In the genomic region with DNA sequence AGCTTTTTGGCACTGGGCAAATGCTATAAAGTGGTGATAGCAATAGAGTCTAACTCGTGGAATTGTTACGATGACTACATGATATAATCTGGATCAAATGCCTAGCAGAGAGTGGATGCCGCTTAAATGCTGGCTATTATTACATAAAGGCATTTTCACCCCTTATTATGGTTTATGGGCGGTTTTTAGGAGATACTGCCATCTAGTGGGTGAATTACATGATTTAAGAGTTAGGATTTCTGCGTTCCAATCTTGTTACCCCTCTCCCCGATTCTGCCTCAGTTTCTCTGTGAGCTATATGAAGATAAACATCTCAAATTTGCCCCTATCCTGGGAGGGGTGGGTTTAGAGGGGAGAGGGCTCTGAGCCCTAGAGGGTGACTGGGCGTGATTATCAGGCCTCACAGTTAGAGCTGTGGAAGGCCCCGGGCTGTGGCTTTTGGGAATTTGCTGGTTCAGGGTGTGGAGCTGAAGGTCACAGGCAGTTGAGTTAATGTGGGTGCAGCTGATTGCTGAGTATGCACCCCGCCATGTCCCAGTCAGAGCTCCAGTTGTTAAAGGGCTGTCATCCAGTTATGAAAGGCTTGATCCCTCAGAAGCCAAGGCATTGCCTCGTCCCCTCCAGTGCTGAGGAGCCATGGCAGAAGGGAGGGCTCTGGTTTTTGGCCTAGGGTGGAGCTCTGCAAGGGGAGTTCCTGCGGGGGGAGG, we compare ENCODE assay signal across 10 cellular contexts. TPM values are rescaled to one million over a fixed set of nuclear protein-coding genes. Genes with fewer than 3 reads are reported as not detected.
DNase-seq lines count a peak whose midpoint lies in the region; ATAC-seq, FAIRE-seq and TF ChIP-seq lines count a peak whose summit lies in the region.
"Had no signal": no experiment of that assay in that cellular context is flagged by ENCODE, and none has a peak within 500 bp of the region (broad histone marks: within the 10 kb centered on the region; RNA-seq: fewer than 3 reads in every experiment).

No MANE protein-coding gene starts in this region.

- DNase-seq in EL (peak; percentile 42), LNCaP clone FGC (ENCODE audit: low read depth) (no peak), heart right ventricle (no peak), spleen (peak; percentile 28), GM12892 (ENCODE audit: insufficient read length) (no peak), activated gamma-delta T cell (lab: John Stamatoyannopoulos, UW) (no peak)

- H3K27me3 ChIP-seq in heart right ventricle: no peaks in the 10 kb centered on the region
- H3K27me3 ChIP-seq in spleen (replicated peaks in 1 of 7): no peaks in the 10 kb centered on the region
- H3K27me3 ChIP-seq: SJSA1 had no signal

- 43 to 47% methylated on average over 11 of the region's 11 CpGs for WGBS in heart right ventricle, 2 donors
- 56 to 64% (median 58%) methylated on average over 9 to 11 of the region's 11 CpGs for WGBS in spleen, 5 donors

- no peak overlapping the region for H3K27ac Mint-ChIP-seq in stimulated activated memory B cell treated with anti-CD40 and anti-IgM and Interleukin-4, amounts not matched to agents 10 μg/mL and 1 μg/mL and 100 μg/mL, for 72 hours

- no peaks in the 10 kb centered on the region for H3K4me1 Mint-ChIP-seq in stimulated activated memory B cell treated with anti-CD40 and anti-IgM and Interleukin-4, amounts not matched to agents 10 μg/mL and 1 μg/mL and 100 μg/mL, for 72 hours

- no peak overlapping the region for H3K4me3 ChIP-seq in LNCaP clone FGC (ENCODE audit: low read depth, low read length)
- no peak overlapping the region for H3K4me3 ChIP-seq in heart right ventricle
- no peak overlapping the region for H3K4me3 ChIP-seq in spleen
- H3K4me3 ChIP-seq: SJSA1 had no signal

- TF ChIP-seq POLR2A in spleen (IDR thresholded peaks at IDR 0.05) (no peak), GM12892 (IDR thresholded peaks at IDR 0.05; ENCODE audit: low read depth, low read length) (no peak)

- peaks cover 0 to 8% (median 0%) of the 10 kb centered on the region in 9 donors for H3K4me1 ChIP-seq in heart right ventricle
- H3K4me1 ChIP-seq in spleen: peaks cover 0 to 8% (median 0%) of the 10 kb centered on the region in 6 donors
- H3K4me1 ChIP-seq: SJSA1 had no signal

- H3K9me3 ChIP-seq in heart right ventricle (peaks cover 0 to 4% (median 0%) of the 10 kb centered on the region in 11 donors), spleen (no peaks in the 10 kb centered on the region)
- H3K9me3 ChIP-seq: SJSA1 had no signal

- no peak overlapping the region for H3K4me3 Mint-ChIP-seq in stimulated activated memory B cell treated with anti-CD40 and anti-IgM and Interleukin-4, amounts not matched to agents 10 μg/mL and 1 μg/mL and 100 μg/mL, for 72 hours

- peaks cover 60% of the 10 kb centered on the region for H3K36me3 Mint-ChIP-seq in stimulated activated memory B cell treated with anti-CD40 and anti-IgM and Interleukin-4, amounts not matched to agents 10 μg/mL and 1 μg/mL and 100 μg/mL, for 72 hours

- no peak overlapping the region for H3K27ac ChIP-seq in VCaP
- H3K27ac ChIP-seq in heart right ventricle: no peak overlapping the region
- no peak overlapping the region for H3K27ac ChIP-seq in spleen
- H3K27ac ChIP-seq: SJSA1 had no signal

- H3K36me3 ChIP-seq in heart right ventricle: peaks cover 0 to 74% (median 0%) of the 10 kb centered on the region in 9 donors
- H3K36me3 ChIP-seq in spleen: peaks cover 0 to 93% (median 37%) of the 10 kb centered on the region in 6 donors
- H3K36me3 ChIP-seq: SJSA1 had no signal

- no peaks in the 10 kb centered on the region for H3K27me3 Mint-ChIP-seq in stimulated activated memory B cell treated with anti-CD40 and anti-IgM and Interleukin-4, amounts not matched to agents 10 μg/mL and 1 μg/mL and 100 μg/mL, for 72 hours

- peak; percentile 28 to 59 (median 46) for ATAC-seq in heart right ventricle
- no peak for ATAC-seq in stimulated activated memory B cell treated with anti-CD40 and anti-IgM and Interleukin-4, amounts not matched to agents 10 μg/mL and 1 μg/mL and 100 μg/mL, for 72 hours

- TF ChIP-seq CTCF in LNCaP clone FGC (IDR thresholded peaks at IDR 0.05; ENCODE audit: control insufficient read depth, extremely low read depth, insufficient read depth) (peak; percentile 41), VCaP (conservative IDR thresholded peaks at IDR 0.05) (peak; percentile 86), heart right ventricle (IDR thresholded peaks at IDR 0.05) (peak; percentile 41 to 74 (median 66)), spleen (IDR thresholded peaks at IDR 0.05 in 8 of 11, conservative IDR thresholded peaks at IDR 0.05 in 3 of 11) (peak in 10 of 11 experiments; percentile 14 to 72 (median 52))

- no peak for FAIRE-seq in GM12892 (lab: Jason Lieb, UNC)

- H3K9me3 Mint-ChIP-seq in stimulated activated memory B cell treated with anti-CD40 and anti-IgM and Interleukin-4, amounts not matched to agents 10 μg/mL and 1 μg/mL and 100 μg/mL, for 72 hours: no peaks in the 10 kb centered on the region

- intact Hi-C loops in heart right ventricle (cut with DNase I) (loop anchor here in 2 of 10 donors (5.0 to 10.0 kb wide), 2 partner anchors 43 to 490 kb away; a partner anchor contains a TSS), spleen (cut with DNase I; ENCODE audit: low total_unique reads) (no loop called here)

RNA-seq across cellular contexts. Expression of a gene that starts 14.4 kb away (rescaled TPM):
- total RNA-seq in heart right ventricle (10 to 100 TPM in 2 of 10 donors, 1 to 10 TPM in 8; 3.7 to 16.8 (median 6.0) TPM), spleen (100 to 1,000 TPM in 2 of 7 donors, 10 to 100 TPM in 5; 40.1 to 131 (median 87.9) TPM)
- polyA plus RNA-seq in heart right ventricle (1 to 10 TPM; 3.9 to 6.8 TPM), spleen (10 to 100 TPM; 15.0 to 21.5 (median 18.7) TPM)
- polyA plus RNA-seq in GM12892 (2012; ENCODE audit: missing spikeins): 14.9 TPM

RNA-seq across cellular contexts. Expression of a gene that starts 15.9 kb away (rescaled TPM):
- total RNA-seq in heart right ventricle: 1 to 10 TPM in 1 of 10 donors, under 1 TPM in 3, not detected in 6; 0.34 to 3.2 (median 0.56) TPM
- polyA plus RNA-seq in heart right ventricle: 1 to 10 TPM in 1 of 2 donors, under 1 TPM in 1; 0.66 to 1.8 TPM
- total RNA-seq in spleen: 100 to 1,000 TPM in 5 of 7 donors, 10 to 100 TPM in 2; 55.5 to 158 (median 106) TPM
- 100 to 1,000 TPM in 1 of 3 donors, 10 to 100 TPM in 2; 93.2 to 170 (median 97.7) TPM for polyA plus RNA-seq in spleen
- 3.9 TPM for polyA plus RNA-seq in GM12892 (2012; ENCODE audit: missing spikeins)
- total RNA-seq: mononuclear cell, SJSA1 had no signal

RNA-seq across cellular contexts. Expression of a gene that starts 35.6 kb away (rescaled TPM):
- total RNA-seq in heart right ventricle: 10 to 100 TPM in 3 of 10 donors, 1 to 10 TPM in 7; 4.5 to 24.9 (median 7.5) TPM
- 10 to 100 TPM in 1 of 2 donors, 1 to 10 TPM in 1; 8.3 to 22.3 TPM for polyA plus RNA-seq in heart right ventricle
- 100 to 1,000 TPM in 3 of 7 donors, 10 to 100 TPM in 4; 67.0 to 126 (median 93.1) TPM for total RNA-seq in spleen
- 10 to 100 TPM; 19.1 to 26.1 (median 20.3) TPM for polyA plus RNA-seq in spleen
- 9.1 TPM for polyA plus RNA-seq in GM12892 (2012; ENCODE audit: missing spikeins)

RNA-seq across cellular contexts. Expression of a gene that starts 44.9 kb away (rescaled TPM):
- total RNA-seq in heart right ventricle (10 to 100 TPM; 21.8 to 35.2 (median 29.3) TPM), spleen (10 to 100 TPM; 16.9 to 35.8 (median 25.5) TPM)
- polyA plus RNA-seq in heart right ventricle (10 to 100 TPM in 1 of 2 donors, 1 to 10 TPM in 1; 9.7 to 25.0 TPM), spleen (10 to 100 TPM; 13.4 to 19.3 (median 14.4) TPM)
- polyA plus RNA-seq in GM12892 (2012; ENCODE audit: missing spikeins): 12.1 TPM

RNA-seq across cellular contexts. Expression of a gene that starts 52.3 kb away (rescaled TPM):
- total RNA-seq in heart right ventricle (100 to 1,000 TPM in 4 of 10 donors, 10 to 100 TPM in 6; 19.9 to 238 (median 59.0) TPM), spleen (100 to 1,000 TPM; 188 to 421 (median 289) TPM)
- polyA plus RNA-seq in heart right ventricle (100 to 1,000 TPM in 1 of 2 donors, 10 to 100 TPM in 1; 73.0 to 209 TPM), spleen (100 to 1,000 TPM in 2 of 3 donors, 10 to 100 TPM in 1; 91.8 to 183 (median 154) TPM)
- 1.9 TPM for polyA plus RNA-seq in GM12892 (2012; ENCODE audit: missing spikeins)

Comparison
In these comparisons a context has a peak if more than half of its experiments do, and no peak if none do; other contexts are left out.
1. DNase-seq: peak in EL (single experiment) and spleen (single experiment); none in LNCaP clone FGC (single experiment), heart right ventricle (0 of 2), GM12892 (single experiment) and activated gamma-delta T cell (single experiment).
2. RNA of a gene that starts 15.9 kb away (total RNA-seq): 55.5 to 158 TPM in spleen; 0.34 to 3.2 TPM in heart right ventricle; every median in the first group is over 10 times any median in the second.
3. Peak in every context shown above with its lines, with median percentiles within 50 percentile points of each other: CTCF ChIP-seq.